Comparison of ENCODE assay signal across 1 cellular context in genomic region chr16:46828292-46828691, GRCh38.
TF ChIP-seq lines count a peak whose summit lies in the region.

No MANE protein-coding gene starts in this region.

TF ChIP-seq in GM23338, 12 proteins besides CTCF, POLR2A, EP300 and RAD21:
- TF ChIP-seq EZH2phosphoT487 (IDR thresholded peaks at IDR 0.05; ENCODE audit: unreplicated experiment) (no peak), ZNF331 (CRISPR knock-in tag; IDR thresholded peaks at IDR 0.05; ENCODE audit: low read depth) (no peak), STAT1 (IDR thresholded peaks at IDR 0.05; ENCODE audit: unreplicated experiment) (no peak), JUNB (IDR thresholded peaks at IDR 0.05; ENCODE audit: unreplicated experiment) (no peak), ETS1 (IDR thresholded peaks at IDR 0.05) (no peak), POLR2AphosphoS5 (IDR thresholded peaks at IDR 0.05; ENCODE audit: low read depth) (no peak), ZNF114 (CRISPR knock-in tag; IDR thresholded peaks at IDR 0.05) (no peak)
- TF ChIP-seq, protein P1, sequence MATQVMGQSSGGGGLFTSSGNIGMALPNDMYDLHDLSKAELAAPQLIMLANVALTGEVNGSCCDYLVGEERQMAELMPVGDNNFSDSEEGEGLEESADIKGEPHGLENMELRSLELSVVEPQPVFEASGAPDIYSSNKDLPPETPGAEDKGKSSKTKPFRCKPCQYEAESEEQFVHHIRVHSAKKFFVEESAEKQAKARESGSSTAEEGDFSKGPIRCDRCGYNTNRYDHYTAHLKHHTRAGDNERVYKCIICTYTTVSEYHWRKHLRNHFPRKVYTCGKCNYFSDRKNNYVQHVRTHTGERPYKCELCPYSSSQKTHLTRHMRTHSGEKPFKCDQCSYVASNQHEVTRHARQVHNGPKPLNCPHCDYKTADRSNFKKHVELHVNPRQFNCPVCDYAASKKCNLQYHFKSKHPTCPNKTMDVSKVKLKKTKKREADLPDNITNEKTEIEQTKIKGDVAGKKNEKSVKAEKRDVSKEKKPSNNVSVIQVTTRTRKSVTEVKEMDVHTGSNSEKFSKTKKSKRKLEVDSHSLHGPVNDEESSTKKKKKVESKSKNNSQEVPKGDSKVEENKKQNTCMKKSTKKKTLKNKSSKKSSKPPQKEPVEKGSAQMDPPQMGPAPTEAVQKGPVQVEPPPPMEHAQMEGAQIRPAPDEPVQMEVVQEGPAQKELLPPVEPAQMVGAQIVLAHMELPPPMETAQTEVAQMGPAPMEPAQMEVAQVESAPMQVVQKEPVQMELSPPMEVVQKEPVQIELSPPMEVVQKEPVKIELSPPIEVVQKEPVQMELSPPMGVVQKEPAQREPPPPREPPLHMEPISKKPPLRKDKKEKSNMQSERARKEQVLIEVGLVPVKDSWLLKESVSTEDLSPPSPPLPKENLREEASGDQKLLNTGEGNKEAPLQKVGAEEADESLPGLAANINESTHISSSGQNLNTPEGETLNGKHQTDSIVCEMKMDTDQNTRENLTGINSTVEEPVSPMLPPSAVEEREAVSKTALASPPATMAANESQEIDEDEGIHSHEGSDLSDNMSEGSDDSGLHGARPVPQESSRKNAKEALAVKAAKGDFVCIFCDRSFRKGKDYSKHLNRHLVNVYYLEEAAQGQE (IDR thresholded peaks at IDR 0.05; ENCODE audit: unreplicated experiment), result no peak
